ENCODE assay signal across 29 cellular contexts in the genomic region with DNA sequence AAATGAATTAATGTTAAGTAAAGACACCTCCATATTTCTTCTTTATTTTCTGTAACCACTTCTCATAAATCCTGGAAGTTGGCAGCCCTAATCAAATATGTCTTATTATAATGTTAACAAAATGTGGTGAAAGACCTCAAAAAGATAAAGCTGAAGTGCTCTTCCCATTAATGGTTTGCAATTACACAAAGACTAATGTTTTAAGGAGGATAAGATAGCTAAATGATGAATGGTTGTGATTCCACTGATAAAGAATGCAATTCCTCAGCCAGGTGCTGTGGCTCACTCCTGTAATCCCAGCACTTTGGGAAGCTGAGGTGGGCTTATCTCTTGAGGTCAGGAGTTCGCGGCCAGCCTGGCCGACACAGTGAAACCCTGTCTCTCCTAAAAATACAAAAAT.
"Had no signal": no experiment of that assay in that cellular context is flagged by ENCODE, and none has a peak within 500 bp of the region (broad histone marks: within the 10 kb centered on the region; RNA-seq: fewer than 3 reads in every experiment).

No MANE protein-coding gene starts in this region.

- H3K4me1 ChIP-seq: body of pancreas had no signal

- H3K4me3 ChIP-seq: body of pancreas, esophagus squamous epithelium had no signal

- H3K4me3 Mint-ChIP-seq: activated CD4-positive, alpha-beta memory T cell treated with anti-CD3 and anti-CD28 coated beads for 36 hours; activated CD4-positive, alpha-beta T cell treated with anti-CD3 and anti-CD28 coated beads for 36 hours; activated CD4-positive, alpha-beta T cell treated with anti-CD3 and anti-CD28 coated beads, Interleukin-2, amount 10 ng/mL, durations not matched to agents 24 days and 14 days; activated CD8-positive, alpha-beta memory T cell treated with anti-CD3 and anti-CD28 coated beads, Interleukin-2, amount 10 ng/mL, durations not matched to agents 7 days and 5 days; activated CD8-positive, alpha-beta T cell treated with anti-CD3 and anti-CD28 coated beads, Interleukin-2, amount 10 ng/mL, durations not matched to agents 7 days and 5 days; activated naive CD4-positive, alpha-beta T cell treated with anti-CD3 and anti-CD28 coated beads, Interleukin-2, amount 10 ng/mL, durations not matched to agents 7 days and 5 days; activated naive CD8-positive, alpha-beta T cell treated with anti-CD3 and anti-CD28 coated beads, Interleukin-2, amount 10 ng/mL, durations not matched to agents 7 days and 5 days; activated T-cell treated with anti-CD3 and anti-CD28 coated beads, Interleukin-2, amount 50 U/mL, for 72 hours; T-helper 17 cell; T-helper 2 cell treated with Interferon-gamma antibody and Interleukin-4, amounts not matched to agents 5 μg/mL and 100 μg/mL, for 36 hours had no signal

- H3K27ac Mint-ChIP-seq: activated CD4-positive, alpha-beta memory T cell treated with anti-CD3 and anti-CD28 coated beads for 36 hours; activated CD4-positive, alpha-beta T cell treated with anti-CD3 and anti-CD28 coated beads for 36 hours; activated CD4-positive, alpha-beta T cell treated with anti-CD3 and anti-CD28 coated beads, Interleukin-2, amount 10 ng/mL, durations not matched to agents 24 days and 14 days; activated CD8-positive, alpha-beta memory T cell treated with anti-CD3 and anti-CD28 coated beads, Interleukin-2, amount 10 ng/mL, durations not matched to agents 7 days and 5 days; activated CD8-positive, alpha-beta T cell treated with anti-CD3 and anti-CD28 coated beads, Interleukin-2, amount 10 ng/mL, durations not matched to agents 7 days and 5 days; activated naive CD4-positive, alpha-beta T cell treated with anti-CD3 and anti-CD28 coated beads, Interleukin-2, amount 10 ng/mL, durations not matched to agents 7 days and 5 days; activated naive CD4-positive, alpha-beta T cell treated with anti-CD3 and anti-CD28 coated beads, Interleukin-2, amount 50 U/mL, for 72 hours; activated naive CD8-positive, alpha-beta T cell treated with anti-CD3 and anti-CD28 coated beads, Interleukin-2, amount 10 ng/mL, durations not matched to agents 7 days and 5 days; activated T-cell treated with anti-CD3 and anti-CD28 coated beads, Interleukin-2, amount 50 U/mL, for 72 hours; T-helper 17 cell; T-helper 2 cell treated with Interferon-gamma antibody and Interleukin-4, amounts not matched to agents 5 μg/mL and 100 μg/mL, for 36 hours had no signal

- ATAC-seq: activated CD4-positive, alpha-beta T cell treated with anti-CD3 and anti-CD28 coated beads for 36 hours; activated CD8-positive, alpha-beta memory T cell treated with anti-CD3 and anti-CD28 coated beads, Interleukin-2, amount 10 ng/mL, durations not matched to agents 7 days and 5 days; activated CD8-positive, alpha-beta T cell treated with anti-CD3 and anti-CD28 coated beads, Interleukin-2, amount 10 ng/mL, durations not matched to agents 7 days and 5 days; activated naive CD4-positive, alpha-beta T cell treated with anti-CD3 and anti-CD28 coated beads, Interleukin-2, amount 50 U/mL, for 72 hours; activated T-cell treated with anti-CD3 and anti-CD28 coated beads, Interleukin-2, amount 50 U/mL, for 72 hours; body of pancreas; T-helper 17 cell had no signal

- H3K9me3 ChIP-seq: body of pancreas, esophagus squamous epithelium had no signal

- H3K9me3 Mint-ChIP-seq: activated CD4-positive, alpha-beta memory T cell treated with anti-CD3 and anti-CD28 coated beads for 36 hours; activated CD4-positive, alpha-beta T cell treated with anti-CD3 and anti-CD28 coated beads, Interleukin-2, amount 10 ng/mL, durations not matched to agents 24 days and 14 days; activated naive CD4-positive, alpha-beta T cell treated with anti-CD3 and anti-CD28 coated beads, Interleukin-2, amount 10 ng/mL, durations not matched to agents 7 days and 5 days; activated naive CD4-positive, alpha-beta T cell treated with anti-CD3 and anti-CD28 coated beads, Interleukin-2, amount 50 U/mL, for 72 hours; activated naive CD8-positive, alpha-beta T cell treated with anti-CD3 and anti-CD28 coated beads, Interleukin-2, amount 10 ng/mL, durations not matched to agents 7 days and 5 days; T-helper 2 cell treated with Interferon-gamma antibody and Interleukin-4, amounts not matched to agents 5 μg/mL and 100 μg/mL, for 36 hours had no signal

- H3K27me3 ChIP-seq: body of pancreas had no signal

- H3K27ac ChIP-seq: body of pancreas, epithelial cell of prostate, esophagus squamous epithelium had no signal

- H3K4me1 Mint-ChIP-seq: activated CD4-positive, alpha-beta T cell treated with anti-CD3 and anti-CD28 coated beads for 36 hours; activated CD4-positive, alpha-beta T cell treated with anti-CD3 and anti-CD28 coated beads, Interleukin-2, amount 10 ng/mL, durations not matched to agents 24 days and 14 days; activated CD8-positive, alpha-beta memory T cell treated with anti-CD3 and anti-CD28 coated beads, Interleukin-2, amount 10 ng/mL, durations not matched to agents 7 days and 5 days; activated naive CD4-positive, alpha-beta T cell treated with anti-CD3 and anti-CD28 coated beads, Interleukin-2, amount 10 ng/mL, durations not matched to agents 7 days and 5 days; activated naive CD8-positive, alpha-beta T cell treated with anti-CD3 and anti-CD28 coated beads, Interleukin-2, amount 10 ng/mL, durations not matched to agents 7 days and 5 days; T-helper 17 cell had no signal

- H3K36me3 ChIP-seq: esophagus squamous epithelium had no signal

- H3K27me3 Mint-ChIP-seq: activated CD4-positive, alpha-beta T cell treated with anti-CD3 and anti-CD28 coated beads for 36 hours; activated CD8-positive, alpha-beta memory T cell treated with anti-CD3 and anti-CD28 coated beads, Interleukin-2, amount 10 ng/mL, durations not matched to agents 7 days and 5 days; activated naive CD4-positive, alpha-beta T cell treated with anti-CD3 and anti-CD28 coated beads, Interleukin-2, amount 10 ng/mL, durations not matched to agents 7 days and 5 days; activated naive CD8-positive, alpha-beta T cell treated with anti-CD3 and anti-CD28 coated beads, Interleukin-2, amount 10 ng/mL, durations not matched to agents 7 days and 5 days had no signal

- DNase-seq: activated CD4-positive, alpha-beta memory T cell treated with anti-CD3 and anti-CD28 coated beads for 36 hours; activated CD4-positive, alpha-beta T cell treated with anti-CD3 and anti-CD28 coated beads for 36 hours; activated CD4-positive, alpha-beta T cell treated with anti-CD3 and anti-CD28 coated beads, Interleukin-2, amount 10 ng/mL, durations not matched to agents 24 days and 14 days; activated CD4-positive, CD25-positive, alpha-beta regulatory T cell; activated CD4-positive, CD25-positive, alpha-beta regulatory T cell treated with anti-CD3 and anti-CD28 coated beads, Interleukin-2, amount 50 U/mL, for 72 hours; activated CD8-positive, alpha-beta memory T cell treated with anti-CD3 and anti-CD28 coated beads, Interleukin-2, amount 10 ng/mL, durations not matched to agents 7 days and 5 days; activated CD8-positive, alpha-beta memory T cell treated with anti-CD3 and anti-CD28 coated beads, Interleukin-2, amount 50 U/mL, for 4 hours; activated CD8-positive, alpha-beta T cell treated with anti-CD3 and anti-CD28 coated beads, Interleukin-2, amount 10 ng/mL, durations not matched to agents 7 days and 5 days; activated gamma-delta T cell; activated naive CD4-positive, alpha-beta T cell; activated naive CD4-positive, alpha-beta T cell treated with anti-CD3 and anti-CD28 coated beads, Interleukin-2, amount 10 ng/mL, durations not matched to agents 7 days and 5 days; activated naive CD8-positive, alpha-beta T cell treated with anti-CD3 and anti-CD28 coated beads, Interleukin-2, amount 10 ng/mL, durations not matched to agents 7 days and 5 days; activated T-cell treated with anti-CD3 and anti-CD28 coated beads, Interleukin-2, amount 50 U/mL, for 1 hour; activated T-cell treated with anti-CD3 and anti-CD28 coated beads, Interleukin-2, amount 50 U/mL, for 72 hours; amniotic stem cell; anterior cingulate cortex; body of pancreas; caudate nucleus; cortex of kidney; effector CD8-positive, alpha-beta T cell; esophagus squamous epithelium; foreskin fibroblast; head of caudate nucleus; hippocampal formation; T-helper 17 cell; T1000 had no signal

- H3K36me3 Mint-ChIP-seq: activated CD4-positive, alpha-beta memory T cell treated with anti-CD3 and anti-CD28 coated beads for 36 hours; activated CD8-positive, alpha-beta memory T cell treated with anti-CD3 and anti-CD28 coated beads, Interleukin-2, amount 10 ng/mL, durations not matched to agents 7 days and 5 days; activated naive CD4-positive, alpha-beta T cell treated with anti-CD3 and anti-CD28 coated beads, Interleukin-2, amount 10 ng/mL, durations not matched to agents 7 days and 5 days; activated naive CD4-positive, alpha-beta T cell treated with anti-CD3 and anti-CD28 coated beads, Interleukin-2, amount 50 U/mL, for 72 hours; activated naive CD8-positive, alpha-beta T cell treated with anti-CD3 and anti-CD28 coated beads, Interleukin-2, amount 10 ng/mL, durations not matched to agents 7 days and 5 days had no signal
